In genomic region chr4:188396037-188396436, GRCh38 we compare ENCODE assay signal across 1 cellular context.
TF ChIP-seq lines count a peak whose summit lies in the region.

No MANE protein-coding gene starts in this region.

TF ChIP-seq in IMR-90, 13 proteins besides CTCF, POLR2A, EP300 and RAD21 (continued from another document):
- TF ChIP-seq CEBPB (IDR thresholded peaks at IDR 0.05; ENCODE audit: low read depth, low read length) (no peak), CHD1 (IDR thresholded peaks at IDR 0.05; ENCODE audit: low read depth, low read length) (no peak), NFE2L2 (IDR thresholded peaks at IDR 0.05; ENCODE audit: low read depth, low read length) (no peak)
TF ChIP-seq in IMR-90: peak in this region for 0.
